In the genomic region with DNA sequence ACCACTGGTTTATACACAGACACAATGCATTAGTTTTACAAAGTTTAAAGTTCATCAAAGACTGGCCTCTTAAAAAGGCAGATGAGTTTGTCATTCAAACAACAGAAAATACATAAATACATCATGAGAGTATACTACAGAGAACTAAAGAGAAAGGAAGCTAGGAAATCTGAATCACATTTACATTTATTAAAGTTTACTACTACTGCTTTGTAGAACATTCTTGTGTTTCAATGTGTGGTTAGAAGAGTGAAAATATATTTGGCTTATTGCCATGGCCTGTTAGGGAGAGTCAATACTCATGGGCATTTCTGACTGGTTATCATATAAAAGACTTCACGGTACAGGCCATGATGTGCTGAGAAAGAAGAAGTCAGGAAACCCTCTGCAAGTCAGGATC, we compare ENCODE assay signal across 10 cellular contexts. TPM values are rescaled to one million over a fixed set of nuclear protein-coding genes. Genes with fewer than 3 reads are reported as not detected.
"Had no signal": no experiment of that assay in that cellular context is flagged by ENCODE, and none has a peak within 500 bp of the region (broad histone marks: within the 10 kb centered on the region; RNA-seq: fewer than 3 reads in every experiment).

No MANE protein-coding gene starts in this region.

RNA-seq across cellular contexts. Expression of gene FAM25A, which starts 13.0 kb away (rescaled TPM):
- total RNA-seq: activated CD4-positive, alpha-beta T cell treated with anti-CD3 and anti-CD28 coated beads for 36 hours; activated CD4-positive, alpha-beta T cell treated with anti-CD3 and anti-CD28 coated beads, Interleukin-2, amount 10 ng/mL, durations not matched to agents 7 days and 5 days; activated CD8-positive, alpha-beta T cell treated with anti-CD3 and anti-CD28 coated beads, Interleukin-2, amount 10 ng/mL, durations not matched to agents 7 days and 5 days; activated naive CD8-positive, alpha-beta T cell treated with anti-CD3 and anti-CD28 coated beads, Interleukin-2, amount 10 ng/mL, durations not matched to agents 7 days and 5 days; activated T-helper 2 cell treated with anti-CD3 and anti-CD28 coated beads, Interferon-gamma antibody, Interleukin-2, Interleukin-4, amounts not matched to agents 10 μg/mL and 5 μg/mL and 100 μg/mL, durations not matched to agents 14 hours and 24 hours and 36 hours; breast epithelium; Peyer's patch; SJSA1; WTC11 had no signal
- polyA plus RNA-seq: SK-N-SH had no signal

RNA-seq across cellular contexts. Expression of gene ADIRF, which starts 38.8 kb away (rescaled TPM):
- total RNA-seq: activated CD4-positive, alpha-beta T cell treated with anti-CD3 and anti-CD28 coated beads for 36 hours; activated CD4-positive, alpha-beta T cell treated with anti-CD3 and anti-CD28 coated beads, Interleukin-2, amount 10 ng/mL, durations not matched to agents 7 days and 5 days; activated CD8-positive, alpha-beta T cell treated with anti-CD3 and anti-CD28 coated beads, Interleukin-2, amount 10 ng/mL, durations not matched to agents 7 days and 5 days; activated naive CD8-positive, alpha-beta T cell treated with anti-CD3 and anti-CD28 coated beads, Interleukin-2, amount 10 ng/mL, durations not matched to agents 7 days and 5 days; activated T-helper 2 cell treated with anti-CD3 and anti-CD28 coated beads, Interferon-gamma antibody, Interleukin-2, Interleukin-4, amounts not matched to agents 10 μg/mL and 5 μg/mL and 100 μg/mL, durations not matched to agents 14 hours and 24 hours and 36 hours; SJSA1 had no signal
- polyA plus RNA-seq: SK-N-SH had no signal

RNA-seq across cellular contexts. Expression of gene SNCG, which starts 48.7 kb away (rescaled TPM):
- total RNA-seq: activated CD4-positive, alpha-beta T cell treated with anti-CD3 and anti-CD28 coated beads for 36 hours; activated CD4-positive, alpha-beta T cell treated with anti-CD3 and anti-CD28 coated beads, Interleukin-2, amount 10 ng/mL, durations not matched to agents 7 days and 5 days; activated CD8-positive, alpha-beta T cell treated with anti-CD3 and anti-CD28 coated beads, Interleukin-2, amount 10 ng/mL, durations not matched to agents 7 days and 5 days; activated naive CD8-positive, alpha-beta T cell treated with anti-CD3 and anti-CD28 coated beads, Interleukin-2, amount 10 ng/mL, durations not matched to agents 7 days and 5 days; activated T-helper 2 cell treated with anti-CD3 and anti-CD28 coated beads, Interferon-gamma antibody, Interleukin-2, Interleukin-4, amounts not matched to agents 10 μg/mL and 5 μg/mL and 100 μg/mL, durations not matched to agents 14 hours and 24 hours and 36 hours had no signal

RNA-seq across cellular contexts. Expression of gene MMRN2, which starts 49.7 kb away (rescaled TPM):
- total RNA-seq: activated CD4-positive, alpha-beta T cell treated with anti-CD3 and anti-CD28 coated beads for 36 hours; activated CD4-positive, alpha-beta T cell treated with anti-CD3 and anti-CD28 coated beads, Interleukin-2, amount 10 ng/mL, durations not matched to agents 7 days and 5 days; activated CD8-positive, alpha-beta T cell treated with anti-CD3 and anti-CD28 coated beads, Interleukin-2, amount 10 ng/mL, durations not matched to agents 7 days and 5 days; activated naive CD8-positive, alpha-beta T cell treated with anti-CD3 and anti-CD28 coated beads, Interleukin-2, amount 10 ng/mL, durations not matched to agents 7 days and 5 days; activated T-helper 2 cell treated with anti-CD3 and anti-CD28 coated beads, Interferon-gamma antibody, Interleukin-2, Interleukin-4, amounts not matched to agents 10 μg/mL and 5 μg/mL and 100 μg/mL, durations not matched to agents 14 hours and 24 hours and 36 hours had no signal
